ENCODE assay signal across 1 cellular context in genomic region chr9:130443840-130444492, GRCh38.
TF ChIP-seq lines count a peak whose summit lies in the region.

No MANE protein-coding gene starts in this region.

TF ChIP-seq in HepG2, 621 proteins besides CTCF, POLR2A, EP300 and RAD21 (continued from another document):
- TF ChIP-seq, protein P1, sequence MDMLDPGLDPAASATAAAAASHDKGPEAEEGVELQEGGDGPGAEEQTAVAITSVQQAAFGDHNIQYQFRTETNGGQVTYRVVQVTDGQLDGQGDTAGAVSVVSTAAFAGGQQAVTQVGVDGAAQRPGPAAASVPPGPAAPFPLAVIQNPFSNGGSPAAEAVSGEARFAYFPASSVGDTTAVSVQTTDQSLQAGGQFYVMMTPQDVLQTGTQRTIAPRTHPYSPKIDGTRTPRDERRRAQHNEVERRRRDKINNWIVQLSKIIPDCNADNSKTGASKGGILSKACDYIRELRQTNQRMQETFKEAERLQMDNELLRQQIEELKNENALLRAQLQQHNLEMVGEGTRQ (IDR thresholded peaks at IDR 0.05; ENCODE audit: low read depth, low read length): no peak
- TF ChIP-seq, protein P1 (CRISPR knock-in tag; IDR thresholded peaks at IDR 0.05; ENCODE audit: borderline replicate concordance): no peak
- TF ChIP-seq CENPT (CRISPR knock-in tag; IDR thresholded peaks at IDR 0.05; ENCODE audit: low read depth) (no peak), ZNF430 (CRISPR knock-in tag; IDR thresholded peaks at IDR 0.05) (no peak), U2AF2 (IDR thresholded peaks at IDR 0.05; ENCODE audit: low read depth, low read length) (no peak), ZNF235 (CRISPR knock-in tag; IDR thresholded peaks at IDR 0.05; ENCODE audit: borderline replicate concordance) (no peak), ZBTB8A (CRISPR knock-in tag; IDR thresholded peaks at IDR 0.05; ENCODE audit: borderline replicate concordance, low read depth) (no peak), TGIF2 (CRISPR knock-in tag; IDR thresholded peaks at IDR 0.05) (no peak), MXI1 (IDR thresholded peaks at IDR 0.05; ENCODE audit: borderline replicate concordance, low read depth, low read length) (no peak), ZNF550 (CRISPR knock-in tag; IDR thresholded peaks at IDR 0.05; ENCODE audit: borderline replicate concordance) (no peak), SP140L (CRISPR knock-in tag; IDR thresholded peaks at IDR 0.05; ENCODE audit: borderline replicate concordance) (no peak), SRF (IDR thresholded peaks at IDR 0.05; ENCODE audit: low read depth, low read length) (no peak), PCBP1 (IDR thresholded peaks at IDR 0.05; ENCODE audit: borderline replicate concordance, low read depth, low read length) (no peak), TARDBP (CRISPR knock-in tag; IDR thresholded peaks at IDR 0.05) (no peak), ZNF496 (CRISPR knock-in tag; IDR thresholded peaks at IDR 0.05; ENCODE audit: insufficient replicate concordance) (no peak), NFKBIZ (CRISPR knock-in tag; IDR thresholded peaks at IDR 0.05) (no peak), ZNF180 (CRISPR knock-in tag; IDR thresholded peaks at IDR 0.05; ENCODE audit: borderline replicate concordance, low read depth) (no peak), BORCS8-MEF2B (CRISPR knock-in tag; IDR thresholded peaks at IDR 0.05) (no peak), ZMYM3 (CRISPR knock-in tag; IDR thresholded peaks at IDR 0.05) (peak; percentile 82), JUN (CRISPR knock-in tag; IDR thresholded peaks at IDR 0.05) (no peak), ZNF263 (CRISPR knock-in tag; IDR thresholded peaks at IDR 0.05) (peak; percentile 91), MED8 (CRISPR knock-in tag; IDR thresholded peaks at IDR 0.05; ENCODE audit: insufficient replicate concordance) (no peak), CHD4 (IDR thresholded peaks at IDR 0.05; ENCODE audit: borderline replicate concordance, low read length) (peak; percentile 61; the same call in 1 of the 2 replicates), DR1 (CRISPR knock-in tag; IDR thresholded peaks at IDR 0.05) (0 out of 2 replicates have a peak, but pooled peaks have one; percentile 4), ZSCAN9 (CRISPR knock-in tag; IDR thresholded peaks at IDR 0.05; ENCODE audit: borderline replicate concordance) (no peak), KDM1A (CRISPR knock-in tag; IDR thresholded peaks at IDR 0.05) (peak; percentile 66), NFKB2 (CRISPR knock-in tag; IDR thresholded peaks at IDR 0.05; ENCODE audit: borderline replicate concordance) (no peak), ZC3H4 (CRISPR knock-in tag; IDR thresholded peaks at IDR 0.05; ENCODE audit: borderline replicate concordance) (no peak), HHEX (CRISPR knock-in tag; IDR thresholded peaks at IDR 0.05) (no peak), RCOR2 (CRISPR knock-in tag; IDR thresholded peaks at IDR 0.05) (no peak), ZNF205 (CRISPR knock-in tag; IDR thresholded peaks at IDR 0.05) (no peak), GATA4 (IDR thresholded peaks at IDR 0.05; ENCODE audit: borderline replicate concordance, low read depth) (no peak), ZNF337 (CRISPR knock-in tag; IDR thresholded peaks at IDR 0.05; ENCODE audit: borderline replicate concordance, low read depth) (no peak), TBX2 (CRISPR knock-in tag; IDR thresholded peaks at IDR 0.05; ENCODE audit: borderline replicate concordance) (no peak), ZSCAN30 (CRISPR knock-in tag; IDR thresholded peaks at IDR 0.05) (no peak), ZNF576 (CRISPR knock-in tag; IDR thresholded peaks at IDR 0.05) (no peak), CEBPG (CRISPR knock-in tag; IDR thresholded peaks at IDR 0.05) (no peak), ZNF282 (IDR thresholded peaks at IDR 0.05; ENCODE audit: partially characterized antibody) (no peak), SIN3B (IDR thresholded peaks at IDR 0.05; ENCODE audit: low read length) (no peak)
- TF ChIP-seq, protein P2, sequence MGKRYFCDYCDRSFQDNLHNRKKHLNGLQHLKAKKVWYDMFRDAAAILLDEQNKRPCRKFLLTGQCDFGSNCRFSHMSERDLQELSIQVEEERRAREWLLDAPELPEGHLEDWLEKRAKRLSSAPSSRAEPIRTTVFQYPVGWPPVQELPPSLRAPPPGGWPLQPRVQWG (CRISPR knock-in tag; IDR thresholded peaks at IDR 0.05; ENCODE audit: borderline replicate concordance, low read depth): no peak
- TF ChIP-seq, protein P3, sequence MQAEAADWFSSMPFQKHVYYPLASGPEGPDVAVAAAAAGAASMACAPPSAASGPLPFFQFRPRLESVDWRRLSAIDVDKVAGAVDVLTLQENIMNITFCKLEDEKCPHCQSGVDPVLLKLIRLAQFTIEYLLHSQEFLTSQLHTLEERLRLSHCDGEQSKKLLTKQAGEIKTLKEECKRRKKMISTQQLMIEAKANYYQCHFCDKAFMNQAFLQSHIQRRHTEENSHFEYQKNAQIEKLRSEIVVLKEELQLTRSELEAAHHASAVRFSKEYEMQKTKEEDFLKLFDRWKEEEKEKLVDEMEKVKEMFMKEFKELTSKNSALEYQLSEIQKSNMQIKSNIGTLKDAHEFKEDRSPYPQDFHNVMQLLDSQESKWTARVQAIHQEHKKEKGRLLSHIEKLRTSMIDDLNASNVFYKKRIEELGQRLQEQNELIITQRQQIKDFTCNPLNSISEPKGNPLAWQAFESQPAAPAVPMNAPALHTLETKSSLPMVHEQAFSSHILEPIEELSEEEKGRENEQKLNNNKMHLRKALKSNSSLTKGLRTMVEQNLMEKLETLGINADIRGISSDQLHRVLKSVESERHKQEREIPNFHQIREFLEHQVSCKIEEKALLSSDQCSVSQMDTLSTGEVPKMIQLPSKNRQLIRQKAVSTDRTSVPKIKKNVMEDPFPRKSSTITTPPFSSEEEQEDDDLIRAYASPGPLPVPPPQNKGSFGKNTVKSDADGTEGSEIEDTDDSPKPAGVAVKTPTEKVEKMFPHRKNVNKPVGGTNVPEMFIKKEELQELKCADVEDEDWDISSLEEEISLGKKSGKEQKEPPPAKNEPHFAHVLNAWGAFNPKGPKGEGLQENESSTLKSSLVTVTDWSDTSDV (CRISPR knock-in tag; IDR thresholded peaks at IDR 0.05): no peak
- TF ChIP-seq, protein P4, sequence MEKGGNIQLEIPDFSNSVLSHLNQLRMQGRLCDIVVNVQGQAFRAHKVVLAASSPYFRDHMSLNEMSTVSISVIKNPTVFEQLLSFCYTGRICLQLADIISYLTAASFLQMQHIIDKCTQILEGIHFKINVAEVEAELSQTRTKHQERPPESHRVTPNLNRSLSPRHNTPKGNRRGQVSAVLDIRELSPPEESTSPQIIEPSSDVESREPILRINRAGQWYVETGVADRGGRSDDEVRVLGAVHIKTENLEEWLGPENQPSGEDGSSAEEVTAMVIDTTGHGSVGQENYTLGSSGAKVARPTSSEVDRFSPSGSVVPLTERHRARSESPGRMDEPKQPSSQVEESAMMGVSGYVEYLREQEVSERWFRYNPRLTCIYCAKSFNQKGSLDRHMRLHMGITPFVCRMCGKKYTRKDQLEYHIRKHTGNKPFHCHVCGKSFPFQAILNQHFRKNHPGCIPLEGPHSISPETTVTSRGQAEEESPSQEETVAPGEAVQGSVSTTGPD (CRISPR knock-in tag; IDR thresholded peaks at IDR 0.05): no peak
- TF ChIP-seq, protein P5, sequence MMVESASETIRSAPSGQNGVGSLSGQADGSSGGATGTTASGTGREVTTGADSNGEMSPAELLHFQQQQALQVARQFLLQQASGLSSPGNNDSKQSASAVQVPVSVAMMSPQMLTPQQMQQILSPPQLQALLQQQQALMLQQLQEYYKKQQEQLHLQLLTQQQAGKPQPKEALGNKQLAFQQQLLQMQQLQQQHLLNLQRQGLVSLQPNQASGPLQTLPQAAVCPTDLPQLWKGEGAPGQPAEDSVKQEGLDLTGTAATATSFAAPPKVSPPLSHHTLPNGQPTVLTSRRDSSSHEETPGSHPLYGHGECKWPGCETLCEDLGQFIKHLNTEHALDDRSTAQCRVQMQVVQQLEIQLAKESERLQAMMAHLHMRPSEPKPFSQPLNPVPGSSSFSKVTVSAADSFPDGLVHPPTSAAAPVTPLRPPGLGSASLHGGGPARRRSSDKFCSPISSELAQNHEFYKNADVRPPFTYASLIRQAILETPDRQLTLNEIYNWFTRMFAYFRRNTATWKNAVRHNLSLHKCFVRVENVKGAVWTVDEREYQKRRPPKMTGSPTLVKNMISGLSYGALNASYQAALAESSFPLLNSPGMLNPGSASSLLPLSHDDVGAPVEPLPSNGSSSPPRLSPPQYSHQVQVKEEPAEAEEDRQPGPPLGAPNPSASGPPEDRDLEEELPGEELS (CRISPR knock-in tag; IDR thresholded peaks at IDR 0.05): no peak
